In genomic region chr12:93591137-93591868, GRCh38 we compare ENCODE assay signal across 8 cellular contexts. TPM values are rescaled to one million over a fixed set of nuclear protein-coding genes. Genes with fewer than 3 reads are reported as not detected.
DNase-seq lines count a peak whose midpoint lies in the region; ATAC-seq and TF ChIP-seq lines count a peak whose summit lies in the region.

No MANE protein-coding gene starts in this region.

- H3K4me1 ChIP-seq in muscle layer of colon (ENCODE audit: insufficient read depth, low read length) (peaks cover 9% of the 10 kb centered on the region), thymus (ENCODE audit: control insufficient read depth, insufficient read depth, low read length) (peaks cover 2% of the 10 kb centered on the region)

- TF ChIP-seq CTCF in AG09309 (IDR thresholded peaks at IDR 0.05; ENCODE audit: control insufficient read depth, insufficient read depth, low read depth, low read length, missing control alignments): no peak

- no peaks in the 10 kb centered on the region for H3K36me3 ChIP-seq in muscle layer of colon (ENCODE audit: insufficient read depth, low read length)
- no peaks in the 10 kb centered on the region for H3K36me3 ChIP-seq in thymus (ENCODE audit: control insufficient read depth, insufficient read depth)

- DNase-seq in AG09309 (ENCODE audit: low read depth) (peak; percentile 67), NCI-H748 (lab: John Stamatoyannopoulos, UW; ENCODE audit: unreplicated experiment) (peak; percentile 53), activated T-cell treated with anti-CD3 and anti-CD28 coated beads for 48 hours (ENCODE audit: low read depth) (peak; percentile 13), fibroblast of gingiva (ENCODE audit: low read depth) (peak; percentile 87)

- H3K9me3 ChIP-seq in muscle layer of colon (ENCODE audit: low read length) (no peaks in the 10 kb centered on the region), thymus (ENCODE audit: control insufficient read depth) (no peaks in the 10 kb centered on the region)

- H3K27ac ChIP-seq in muscle layer of colon (ENCODE audit: low read depth, low read length): peak overlapping the region; percentile 75
- peak overlapping the region; percentile 78 for H3K27ac ChIP-seq in thymus (ENCODE audit: low read depth)

- no peaks in the 10 kb centered on the region for H3K27me3 ChIP-seq in muscle layer of colon (ENCODE audit: control insufficient read depth in 1 of 2, insufficient read depth in 2 of 2, low read length in 2 of 2)
- H3K27me3 ChIP-seq in thymus (ENCODE audit: control insufficient read depth, insufficient read depth): peaks cover 5% of the 10 kb centered on the region

- H3K4me3 ChIP-seq in AG09309 (ENCODE audit: control insufficient read depth, low read depth, low read length) (peak overlapping the region; percentile 67), muscle layer of colon (ENCODE audit: low read depth in 1 of 2, low read length in 2 of 2) (peak overlapping the region; percentile 54 to 78), thymus (ENCODE audit: low read length) (peak overlapping the region; percentile 43)

- WGBS in thymus: under 1% methylated on average over 37 of the region's 37 CpGs

- peak overlapping the region; percentile 68 for H3K9ac ChIP-seq in muscle layer of colon (ENCODE audit: low read length)

- ATAC-seq in GM18520 (IDR thresholded peaks at IDR 0.05; ENCODE audit: unreplicated experiment) (peak; percentile 57), HG03066 (IDR thresholded peaks at IDR 0.05; ENCODE audit: low read depth, unreplicated experiment) (peak; percentile 84)

RNA-seq across cellular contexts. Expression of gene SOCS2, which starts 18.8 kb away (rescaled TPM):
- polyA plus RNA-seq in thymus: 48.8 TPM

Comparison
In these comparisons a context has a peak if more than half of its experiments do, and no peak if none do; other contexts are left out.
1. Peak in every context shown above with its lines: DNase-seq, ATAC-seq, H3K4me3 ChIP-seq and H3K27ac ChIP-seq.
2. DNase-seq: peak in every context shown above with its lines; median percentile 87 in fibroblast of gingiva; 67 in AG09309; 53 in NCI-H748; 13 in activated T-cell treated with anti-CD3 and anti-CD28 coated beads for 48 hours.